ENCODE assay signal across 1 cellular context in genomic region chr2:42927334-42928160, GRCh38.
TF ChIP-seq lines count a peak whose summit lies in the region.

No MANE protein-coding gene starts in this region.

TF ChIP-seq in K562, 482 proteins besides CTCF, POLR2A, EP300 and RAD21 (continued from another document and continues in another):
- TF ChIP-seq TCF15 (CRISPR knock-in tag; IDR thresholded peaks at IDR 0.05) (0 out of 2 replicates have a peak, but pooled peaks have one; percentile 54), HNRNPK (IDR thresholded peaks at IDR 0.05; ENCODE audit: low read depth, low read length, poor library complexity, severe bottlenecking) (no peak), TEAD4 (IDR thresholded peaks at IDR 0.05; ENCODE audit: low read length) (peak; percentile 23; the same call in 1 of the 2 replicates), TEAD4 (CRISPR knock-in tag; IDR thresholded peaks at IDR 0.05; ENCODE audit: borderline replicate concordance) (no peak), RNF2 (IDR thresholded peaks at IDR 0.05) (peak; percentile 99), RCOR1 (IDR thresholded peaks at IDR 0.05; ENCODE audit: borderline replicate concordance in 1 of 2, low read depth in 2 of 2, low read length in 2 of 2) (peak in 1 of 2 experiments; percentile 49; a peak in 2 of 4 replicates), RBM25 (IDR thresholded peaks at IDR 0.05; ENCODE audit: low read depth, low read length, severe bottlenecking) (no peak), BRD9 (IDR thresholded peaks at IDR 0.05; ENCODE audit: low read depth, partially characterized antibody) (peak; percentile 80), POLR3A (IDR thresholded peaks at IDR 0.05; ENCODE audit: borderline replicate concordance, extremely low read depth, insufficient read depth, insufficient read length) (no peak), NCOA2 (IDR thresholded peaks at IDR 0.05; ENCODE audit: partially characterized antibody in 2 of 2) (no peak), HDGF (IDR thresholded peaks at IDR 0.05) (no peak), ZNF780A (CRISPR knock-in tag; IDR thresholded peaks at IDR 0.05) (no peak), NFYB (IDR thresholded peaks at IDR 0.05; ENCODE audit: extremely low read depth, insufficient read length) (no peak), KLF13 (tag; IDR thresholded peaks at IDR 0.05; ENCODE audit: borderline replicate concordance, low read depth) (no peak; the same call in 1 of the 2 replicates), GABPB2 (CRISPR knock-in tag; conservative IDR thresholded peaks at IDR 0.05) (no peak), ZNF41 (CRISPR knock-in tag; conservative IDR thresholded peaks at IDR 0.05) (peak; percentile 74), NR1H2 (CRISPR knock-in tag; IDR thresholded peaks at IDR 0.05) (no peak), ZBTB12 (CRISPR knock-in tag; IDR thresholded peaks at IDR 0.05) (peak; percentile 40; the same call in 1 of the 2 replicates), ARID1B (IDR thresholded peaks at IDR 0.05) (peak; percentile 83), ZNF592 (IDR thresholded peaks at IDR 0.05) (peak; percentile 98), ZNF507 (tag; conservative IDR thresholded peaks at IDR 0.05) (no peak), RBM17 (IDR thresholded peaks at IDR 0.05; ENCODE audit: borderline replicate concordance, low read depth, low read length) (no peak), ZNF23 (CRISPR knock-in tag; IDR thresholded peaks at IDR 0.05) (peak; percentile 75; the same call in 1 of the 2 replicates), NR2C1 (IDR thresholded peaks at IDR 0.05) (no peak), NR2C1 (tag; IDR thresholded peaks at IDR 0.05) (peak; percentile 73), LARP7 (IDR thresholded peaks at IDR 0.05) (no peak), CLOCK (CRISPR knock-in tag; IDR thresholded peaks at IDR 0.05; ENCODE audit: borderline replicate concordance) (no peak), SRSF1 (IDR thresholded peaks at IDR 0.05; ENCODE audit: low read depth, low read length) (no peak), ZNF165 (CRISPR knock-in tag; IDR thresholded peaks at IDR 0.05; ENCODE audit: borderline replicate concordance) (peak; percentile 77; the same call in 1 of the 2 replicates), MTA3 (IDR thresholded peaks at IDR 0.05; ENCODE audit: borderline replicate concordance) (peak; percentile 49; the same call in 1 of the 2 replicates), ZNF121 (CRISPR knock-in tag; conservative IDR thresholded peaks at IDR 0.05) (no peak), CREBBP (IDR thresholded peaks at IDR 0.05; ENCODE audit: low read depth, low read length) (no peak), NRF1 (conservative IDR thresholded peaks at IDR 0.05 in 1 of 2, IDR thresholded peaks at IDR 0.05 in 1 of 2) (no peak; a peak in 1 of 4 replicates), PRMT5 (CRISPR knock-in tag; IDR thresholded peaks at IDR 0.05) (no peak), FOXJ2 (tag; IDR thresholded peaks at IDR 0.05) (0 out of 2 replicates have a peak, but pooled peaks have one; percentile 27), JUN (IDR thresholded peaks at IDR 0.05; ENCODE audit: borderline replicate concordance, low read depth, low read length) (peak; percentile 15; the same call in 1 of the 2 replicates), JUN (CRISPR knock-in tag; IDR thresholded peaks at IDR 0.05; ENCODE audit: borderline replicate concordance) (no peak)
- TF ChIP-seq, protein P1, sequence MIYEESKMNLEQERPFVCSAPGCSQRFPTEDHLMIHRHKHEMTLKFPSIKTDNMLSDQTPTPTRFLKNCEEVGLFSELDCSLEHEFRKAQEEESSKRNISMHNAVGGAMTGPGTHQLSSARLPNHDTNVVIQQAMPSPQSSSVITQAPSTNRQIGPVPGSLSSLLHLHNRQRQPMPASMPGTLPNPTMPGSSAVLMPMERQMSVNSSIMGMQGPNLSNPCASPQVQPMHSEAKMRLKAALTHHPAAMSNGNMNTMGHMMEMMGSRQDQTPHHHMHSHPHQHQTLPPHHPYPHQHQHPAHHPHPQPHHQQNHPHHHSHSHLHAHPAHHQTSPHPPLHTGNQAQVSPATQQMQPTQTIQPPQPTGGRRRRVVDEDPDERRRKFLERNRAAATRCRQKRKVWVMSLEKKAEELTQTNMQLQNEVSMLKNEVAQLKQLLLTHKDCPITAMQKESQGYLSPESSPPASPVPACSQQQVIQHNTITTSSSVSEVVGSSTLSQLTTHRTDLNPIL (CRISPR knock-in tag; IDR thresholded peaks at IDR 0.05), result no peak
- TF ChIP-seq, protein P2, sequence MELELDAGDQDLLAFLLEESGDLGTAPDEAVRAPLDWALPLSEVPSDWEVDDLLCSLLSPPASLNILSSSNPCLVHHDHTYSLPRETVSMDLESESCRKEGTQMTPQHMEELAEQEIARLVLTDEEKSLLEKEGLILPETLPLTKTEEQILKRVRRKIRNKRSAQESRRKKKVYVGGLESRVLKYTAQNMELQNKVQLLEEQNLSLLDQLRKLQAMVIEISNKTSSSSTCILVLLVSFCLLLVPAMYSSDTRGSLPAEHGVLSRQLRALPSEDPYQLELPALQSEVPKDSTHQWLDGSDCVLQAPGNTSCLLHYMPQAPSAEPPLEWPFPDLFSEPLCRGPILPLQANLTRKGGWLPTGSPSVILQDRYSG (tag; conservative IDR thresholded peaks at IDR 0.05; ENCODE audit: low read depth), result peak; percentile 94
- TF ChIP-seq, protein P3, sequence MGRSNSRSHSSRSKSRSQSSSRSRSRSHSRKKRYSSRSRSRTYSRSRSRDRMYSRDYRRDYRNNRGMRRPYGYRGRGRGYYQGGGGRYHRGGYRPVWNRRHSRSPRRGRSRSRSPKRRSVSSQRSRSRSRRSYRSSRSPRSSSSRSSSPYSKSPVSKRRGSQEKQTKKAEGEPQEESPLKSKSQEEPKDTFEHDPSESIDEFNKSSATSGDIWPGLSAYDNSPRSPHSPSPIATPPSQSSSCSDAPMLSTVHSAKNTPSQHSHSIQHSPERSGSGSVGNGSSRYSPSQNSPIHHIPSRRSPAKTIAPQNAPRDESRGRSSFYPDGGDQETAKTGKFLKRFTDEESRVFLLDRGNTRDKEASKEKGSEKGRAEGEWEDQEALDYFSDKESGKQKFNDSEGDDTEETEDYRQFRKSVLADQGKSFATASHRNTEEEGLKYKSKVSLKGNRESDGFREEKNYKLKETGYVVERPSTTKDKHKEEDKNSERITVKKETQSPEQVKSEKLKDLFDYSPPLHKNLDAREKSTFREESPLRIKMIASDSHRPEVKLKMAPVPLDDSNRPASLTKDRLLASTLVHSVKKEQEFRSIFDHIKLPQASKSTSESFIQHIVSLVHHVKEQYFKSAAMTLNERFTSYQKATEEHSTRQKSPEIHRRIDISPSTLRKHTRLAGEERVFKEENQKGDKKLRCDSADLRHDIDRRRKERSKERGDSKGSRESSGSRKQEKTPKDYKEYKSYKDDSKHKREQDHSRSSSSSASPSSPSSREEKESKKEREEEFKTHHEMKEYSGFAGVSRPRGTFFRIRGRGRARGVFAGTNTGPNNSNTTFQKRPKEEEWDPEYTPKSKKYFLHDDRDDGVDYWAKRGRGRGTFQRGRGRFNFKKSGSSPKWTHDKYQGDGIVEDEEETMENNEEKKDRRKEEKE (IDR thresholded peaks at IDR 0.05; ENCODE audit: borderline replicate concordance in 1 of 2, control insufficient read depth in 1 of 2, low read depth in 2 of 2, low read length in 1 of 2), result no peak
- TF ChIP-seq, protein P4, sequence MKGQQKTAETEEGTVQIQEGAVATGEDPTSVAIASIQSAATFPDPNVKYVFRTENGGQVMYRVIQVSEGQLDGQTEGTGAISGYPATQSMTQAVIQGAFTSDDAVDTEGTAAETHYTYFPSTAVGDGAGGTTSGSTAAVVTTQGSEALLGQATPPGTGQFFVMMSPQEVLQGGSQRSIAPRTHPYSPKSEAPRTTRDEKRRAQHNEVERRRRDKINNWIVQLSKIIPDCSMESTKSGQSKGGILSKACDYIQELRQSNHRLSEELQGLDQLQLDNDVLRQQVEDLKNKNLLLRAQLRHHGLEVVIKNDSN (CRISPR knock-in tag; IDR thresholded peaks at IDR 0.05), result no peak
- TF ChIP-seq, protein P5, sequence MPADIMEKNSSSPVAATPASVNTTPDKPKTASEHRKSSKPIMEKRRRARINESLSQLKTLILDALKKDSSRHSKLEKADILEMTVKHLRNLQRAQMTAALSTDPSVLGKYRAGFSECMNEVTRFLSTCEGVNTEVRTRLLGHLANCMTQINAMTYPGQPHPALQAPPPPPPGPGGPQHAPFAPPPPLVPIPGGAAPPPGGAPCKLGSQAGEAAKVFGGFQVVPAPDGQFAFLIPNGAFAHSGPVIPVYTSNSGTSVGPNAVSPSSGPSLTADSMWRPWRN (IDR thresholded peaks at IDR 0.05; ENCODE audit: low read depth), result no peak
- TF ChIP-seq, protein P6, sequence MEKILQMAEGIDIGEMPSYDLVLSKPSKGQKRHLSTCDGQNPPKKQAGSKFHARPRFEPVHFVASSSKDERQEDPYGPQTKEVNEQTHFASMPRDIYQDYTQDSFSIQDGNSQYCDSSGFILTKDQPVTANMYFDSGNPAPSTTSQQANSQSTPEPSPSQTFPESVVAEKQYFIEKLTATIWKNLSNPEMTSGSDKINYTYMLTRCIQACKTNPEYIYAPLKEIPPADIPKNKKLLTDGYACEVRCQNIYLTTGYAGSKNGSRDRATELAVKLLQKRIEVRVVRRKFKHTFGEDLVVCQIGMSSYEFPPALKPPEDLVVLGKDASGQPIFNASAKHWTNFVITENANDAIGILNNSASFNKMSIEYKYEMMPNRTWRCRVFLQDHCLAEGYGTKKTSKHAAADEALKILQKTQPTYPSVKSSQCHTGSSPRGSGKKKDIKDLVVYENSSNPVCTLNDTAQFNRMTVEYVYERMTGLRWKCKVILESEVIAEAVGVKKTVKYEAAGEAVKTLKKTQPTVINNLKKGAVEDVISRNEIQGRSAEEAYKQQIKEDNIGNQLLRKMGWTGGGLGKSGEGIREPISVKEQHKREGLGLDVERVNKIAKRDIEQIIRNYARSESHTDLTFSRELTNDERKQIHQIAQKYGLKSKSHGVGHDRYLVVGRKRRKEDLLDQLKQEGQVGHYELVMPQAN (IDR thresholded peaks at IDR 0.05; ENCODE audit: borderline replicate concordance), result no peak
